Comparison of ENCODE assay signal across 8 cellular contexts in genomic region chr16:89561195-89562026, GRCh38. TPM values are rescaled to one million over a fixed set of nuclear protein-coding genes. Genes with fewer than 3 reads are reported as not detected.
DNase-seq lines count a peak whose midpoint lies in the region; ATAC-seq and TF ChIP-seq lines count a peak whose summit lies in the region.

No MANE protein-coding gene starts in this region.

- H2AK5ac ChIP-seq in mesendoderm (ENCODE audit: low read length) = no peak overlapping the region

- peaks cover 28% of the 10 kb centered on the region for H3K79me2 ChIP-seq in mesendoderm (ENCODE audit: control insufficient read depth, insufficient read depth, low read length)

- DNase-seq in stimulated activated CD4-positive, alpha-beta T cell treated with anti-CD3 and anti-CD28 coated beads, Interleukin-4, amount 100 ng/mL, for 24 hours = peak; percentile 28
- DNase-seq in stimulated activated CD4-positive, alpha-beta T cell treated with anti-CD3 and anti-CD28 coated beads, Interleukin-1b, Interleukin-23, amount 100 ng/mL, for 48 hours = no peak
- DNase-seq in mesendoderm (no peak), aorta (peak in 1 of 2 donors; percentile 83), NCI-H345 (lab: John Stamatoyannopoulos, UW) (no peak), putamen (ENCODE audit: low spot score) (no peak)

- H3K4me1 ChIP-seq in mesendoderm (ENCODE audit: control insufficient read depth, low read depth, low read length) (peaks cover 2% of the 10 kb centered on the region), aorta (ENCODE audit: control insufficient read depth in 1 of 2, insufficient read depth in 2 of 2, low read length in 2 of 2) (no peaks in the 10 kb centered on the region)

- H3K9ac ChIP-seq in mesendoderm (ENCODE audit: low read length) = peak overlapping the region; percentile 97

- H3K9me3 Mint-ChIP-seq in brain = no peaks in the 10 kb centered on the region

- H2BK5ac ChIP-seq in mesendoderm (ENCODE audit: low read length) = no peak overlapping the region

- peaks cover 38% of the 10 kb centered on the region for H3K36me3 Mint-ChIP-seq in brain

- H3K23ac ChIP-seq in mesendoderm (ENCODE audit: low read length) = peak overlapping the region; percentile 15

- H3K18ac ChIP-seq in mesendoderm (ENCODE audit: low read length) = peak overlapping the region; percentile 62

- H3K56ac ChIP-seq in mesendoderm (ENCODE audit: low read length) = peak overlapping the region; percentile 96

- H3K4me3 ChIP-seq in mesendoderm (ENCODE audit: low read length) = peak overlapping the region; percentile 91
- H3K4me3 ChIP-seq in aorta (ENCODE audit: low read length in 2 of 2) = peak overlapping the region; percentile 38 to 45

- no peak for TF ChIP-seq CTCF in brain (conservative IDR thresholded peaks at IDR 0.05)

- peak overlapping the region; percentile 85 to 95 (median 87) for H3K4me3 Mint-ChIP-seq in brain

- no peak overlapping the region for H4K5ac ChIP-seq in mesendoderm (ENCODE audit: low read length)

- no peak overlapping the region for H2BK15ac ChIP-seq in mesendoderm (replicated peaks; ENCODE audit: low read depth)

- no peak overlapping the region for H4K8ac ChIP-seq in mesendoderm (ENCODE audit: low read depth, low read length)

- peaks cover 55% of the 10 kb centered on the region for H3K4me1 Mint-ChIP-seq in brain

- H3K27me3 ChIP-seq in mesendoderm (ENCODE audit: insufficient read depth, low read length, poor library complexity) (no peaks in the 10 kb centered on the region), aorta (ENCODE audit: control insufficient read depth in 1 of 2, insufficient read depth in 2 of 2, low read length in 1 of 2) (peaks cover 0 to 2% of the 10 kb centered on the region in 2 donors)

- H3K4me2 ChIP-seq in mesendoderm (ENCODE audit: low read length) = peak overlapping the region; percentile 68

- intact Hi-C loops in aorta (cut with DNase I) = loop anchor here in 1 of 2 donors (10.0 kb wide), 1 partner anchor 317 kb away; no protein-coding TSS in a partner anchor

- H3K36me3 ChIP-seq in mesendoderm (ENCODE audit: control insufficient read depth, insufficient read depth, low read length) (peaks cover 24% of the 10 kb centered on the region), aorta (ENCODE audit: control insufficient read depth in 1 of 2, insufficient read depth in 2 of 2, low read length in 1 of 2) (peaks cover 0 to 13% of the 10 kb centered on the region in 2 donors)

- H3K79me1 ChIP-seq in mesendoderm (ENCODE audit: low read length) = peaks cover 15% of the 10 kb centered on the region

- H3K27ac ChIP-seq in mesendoderm (ENCODE audit: low read depth, low read length) (peak overlapping the region; percentile 80), aorta (ENCODE audit: low read depth in 1 of 2, low read length in 2 of 2) (peak overlapping the region in 1 of 2 donors; percentile 10)

- no peaks in the 10 kb centered on the region for H3K9me3 ChIP-seq in aorta (ENCODE audit: control insufficient read depth, low read length)

- peak overlapping the region; percentile 98 for H3K4ac ChIP-seq in mesendoderm (ENCODE audit: low read depth, low read length)

- peak overlapping the region; percentile 65 to 96 (median 81) for H3K27ac Mint-ChIP-seq in brain

- WGBS in mesendoderm (ENCODE audit: extremely low coverage, insufficient coverage, low lambda C conversion rate) = no CpG with 5 or more reads among the region's 55 CpGs
- 11 to 12% methylated on average over 55 of the region's 55 CpGs for WGBS in aorta, 2 donors

- H3K27me3 Mint-ChIP-seq in brain = peaks cover 5% of the 10 kb centered on the region

- H2BK120ac ChIP-seq in mesendoderm (ENCODE audit: low read depth, low read length) = no peak overlapping the region

- ATAC-seq in aorta (ENCODE audit: low FRiP score) = no peak
- ATAC-seq in HG02588 (IDR thresholded peaks at IDR 0.05; ENCODE audit: unreplicated experiment) = no peak

RNA-seq across cellular contexts. Expression of gene RPL13, which starts 0.9 kb away (rescaled TPM):
- 5,084 TPM for polyA plus RNA-seq in brain (ENCODE audit: insufficient read depth, low read depth, low replicate concordance)
- 2,707 TPM for polyA plus RNA-seq in mesendoderm (2013, experiment 1 of 2)
- polyA plus RNA-seq in mesendoderm (2013, experiment 2 of 2) = 2,724 TPM
- total RNA-seq in aorta = 1,000 to 10,000 TPM; 1,505 to 1,678 TPM
- 1,000 to 10,000 TPM; 4,359 to 6,820 TPM for polyA plus RNA-seq in aorta

RNA-seq across cellular contexts. Expression of gene CPNE7, which starts 14.1 kb away (rescaled TPM):
- 3.7 TPM for polyA plus RNA-seq in brain (ENCODE audit: insufficient read depth, low read depth, low replicate concordance)
- polyA plus RNA-seq in mesendoderm (2013, experiment 1 of 2) = 1.5 TPM
- 0.95 TPM for polyA plus RNA-seq in mesendoderm (2013, experiment 2 of 2)
- under 1 TPM; 0.13 to 0.66 TPM for total RNA-seq in aorta
- polyA plus RNA-seq in aorta = under 1 TPM; 0.13 to 0.69 TPM

RNA-seq across cellular contexts. Expression of gene DPEP1, which starts 52.0 kb away (rescaled TPM):
- polyA plus RNA-seq in brain (ENCODE audit: insufficient read depth, low read depth, low replicate concordance) = 0.59 TPM
- 1.2 TPM for polyA plus RNA-seq in mesendoderm (2013, experiment 1 of 2)
- polyA plus RNA-seq in mesendoderm (2013, experiment 2 of 2) = 1.3 TPM
- total RNA-seq in aorta = not detected
- 1 to 10 TPM in 1 of 2 donors, not detected in 1; 8.5 TPM for polyA plus RNA-seq in aorta

RNA-seq across cellular contexts. Expression of gene SPG7, which starts 53.2 kb away (rescaled TPM):
- polyA plus RNA-seq in brain (ENCODE audit: insufficient read depth, low read depth, low replicate concordance) (54.6 TPM), aorta (100 to 1,000 TPM in 1 of 2 donors, 10 to 100 TPM in 1; 28.4 to 171 TPM)
- polyA plus RNA-seq in mesendoderm (2013, experiment 1 of 2) = 34.3 TPM
- polyA plus RNA-seq in mesendoderm (2013, experiment 2 of 2) = 33.7 TPM
- total RNA-seq in aorta = 100 to 1,000 TPM in 1 of 2 donors, 10 to 100 TPM in 1; 90.6 to 110 TPM
